9 cellular contexts compared by ENCODE assay signal in the genomic region with DNA sequence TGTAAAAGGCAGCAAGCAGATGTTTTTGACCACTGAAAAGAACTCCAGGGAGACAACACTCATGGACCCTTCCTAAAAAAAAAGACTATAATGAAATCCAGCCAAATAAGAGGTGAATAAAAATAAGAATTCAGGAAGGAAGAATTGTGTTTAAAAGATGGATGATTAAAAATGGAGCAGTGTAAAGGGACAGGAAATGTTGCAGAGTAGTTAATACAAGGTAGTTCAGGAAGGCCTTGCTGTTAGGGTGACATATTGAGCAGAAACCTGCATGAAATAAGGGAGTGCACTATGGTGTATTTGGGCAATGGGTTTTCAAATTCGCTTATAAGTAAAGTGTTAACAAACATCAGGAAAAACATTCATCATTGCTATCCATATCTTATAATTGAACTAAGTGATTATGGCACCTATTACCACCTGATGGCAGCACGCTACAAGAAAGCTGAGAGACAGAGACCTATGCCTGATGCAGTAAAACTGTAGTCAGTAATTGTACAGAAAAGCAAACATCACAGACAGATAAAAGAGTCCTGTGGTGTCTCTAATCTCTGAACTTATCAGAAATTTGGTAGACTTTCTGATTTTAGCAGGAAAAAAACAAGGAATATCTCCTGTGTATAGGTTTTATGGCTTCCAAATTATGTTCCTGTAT. TPM values are rescaled to one million over a fixed set of nuclear protein-coding genes. Genes with fewer than 3 reads are reported as not detected.
DNase-seq lines count a peak whose midpoint lies in the region; ATAC-seq, FAIRE-seq and TF ChIP-seq lines count a peak whose summit lies in the region.
"Had no signal": no experiment of that assay in that cellular context is flagged by ENCODE, and none has a peak within 500 bp of the region (broad histone marks: within the 10 kb centered on the region; RNA-seq: fewer than 3 reads in every experiment).

No MANE protein-coding gene starts in this region.

- H3K36me3 Mint-ChIP-seq in naive thymus-derived CD4-positive, alpha-beta T cell: no peaks in the 10 kb centered on the region

- DNase-seq in SIG-M5 treated with dmso at 0.1 percent for 504 hours (lab: John Stamatoyannopoulos, UW; ENCODE audit: unreplicated experiment) (peak; percentile 50), SIG-M5 (lab: John Stamatoyannopoulos, UW) (no peak), H54 (ENCODE audit: insufficient read length, low spot score) (no peak), NAMALWA (ENCODE audit: low spot score) (peak; percentile 73), SJCRH30 (peak; percentile 33 to 63), dermis microvascular lymphatic vessel endothelial cell (ENCODE audit: low read depth in 2 of 2) (peak; percentile 43 to 64)
- DNase-seq in naive thymus-derived CD4-positive, alpha-beta T cell: peak in 7 of 9 donors; percentile 16 to 53 (median 38)

- H3K27ac Mint-ChIP-seq in naive thymus-derived CD4-positive, alpha-beta T cell: no peak overlapping the region

- H3K36me3 ChIP-seq in SJCRH30: no peaks in the 10 kb centered on the region
- H3K36me3 ChIP-seq in naive thymus-derived CD4-positive, alpha-beta T cell (ENCODE audit: control insufficient read depth in 2 of 3, insufficient read depth in 3 of 3, low read length in 3 of 3): no peaks in the 10 kb centered on the region
- H3K36me3 ChIP-seq: BLaER1 had no signal

- TF ChIP-seq POLR2A in H54 (IDR thresholded peaks at IDR 0.05; ENCODE audit: low read depth, low read length): no peak

- no peaks in the 10 kb centered on the region for H3K9me3 ChIP-seq in SJCRH30 (replicated peaks)
- no peaks in the 10 kb centered on the region for H3K9me3 ChIP-seq in naive thymus-derived CD4-positive, alpha-beta T cell (ENCODE audit: control insufficient read depth in 2 of 3, low read length in 3 of 3)
- H3K9me3 ChIP-seq: BLaER1 had no signal

- POLR2A ChIA-PET in naive thymus-derived CD4-positive, alpha-beta T cell (lab: Charles Lee): no interaction called here

- intact Hi-C loops in naive thymus-derived CD4-positive, alpha-beta T cell (cut with micrococcal nuclease): loop anchor here (1.0 to 10.0 kb wide), 11 partner anchors 46 to 1986 kb away; a partner anchor contains a TSS

- CTCF ChIA-PET in naive thymus-derived CD4-positive, alpha-beta T cell (lab: Charles Lee): no interaction called here

- peaks cover 0 to 13% (median 5%) of the 10 kb centered on the region in 7 donors for H3K4me1 Mint-ChIP-seq in naive thymus-derived CD4-positive, alpha-beta T cell

- peak; percentile 95 for ATAC-seq in naive thymus-derived CD4-positive, alpha-beta T cell
- no peak for ATAC-seq in GM19328 (IDR thresholded peaks at IDR 0.05; ENCODE audit: unreplicated experiment)

- H3K27me3 ChIP-seq in SJCRH30: no peaks in the 10 kb centered on the region
- H3K27me3 ChIP-seq in naive thymus-derived CD4-positive, alpha-beta T cell (ENCODE audit: control insufficient read depth in 2 of 2, insufficient read depth in 2 of 2, low read length in 2 of 2): no peaks in the 10 kb centered on the region
- H3K27me3 ChIP-seq: BLaER1 had no signal

- peak; percentile 97 for FAIRE-seq in H54 (lab: Jason Lieb, UNC)

- peaks cover 6% of the 10 kb centered on the region; the same call in 1 of the 2 replicates for H3K4me1 ChIP-seq in SJCRH30
- no peaks in the 10 kb centered on the region for H3K4me1 ChIP-seq in naive thymus-derived CD4-positive, alpha-beta T cell (ENCODE audit: control insufficient read depth in 2 of 2, insufficient read depth in 2 of 2, low read length in 2 of 2)

- H3K4me3 ChIP-seq in SJCRH30: no peak overlapping the region
- no peak overlapping the region for H3K4me3 ChIP-seq in naive thymus-derived CD4-positive, alpha-beta T cell (ENCODE audit: low read length)
- H3K4me3 ChIP-seq: BLaER1 had no signal

- no peaks in the 10 kb centered on the region for H3K9me3 Mint-ChIP-seq in naive thymus-derived CD4-positive, alpha-beta T cell

- H3K27me3 Mint-ChIP-seq in naive thymus-derived CD4-positive, alpha-beta T cell: peaks cover 0 to 32% (median 9%) of the 10 kb centered on the region in 5 donors

- H3K27ac ChIP-seq in SJCRH30: no peak overlapping the region
- no peak overlapping the region for H3K27ac ChIP-seq in naive thymus-derived CD4-positive, alpha-beta T cell (ENCODE audit: low read depth, low read length)
- H3K27ac ChIP-seq: BLaER1 had no signal

- H3K4me3 Mint-ChIP-seq in naive thymus-derived CD4-positive, alpha-beta T cell: no peak overlapping the region

RNA-seq across cellular contexts. Expression of a gene that starts 5.8 kb away (rescaled TPM):
- total RNA-seq in SJCRH30 (2014; rRNA removed; shearing (Covaris generic)): 25.2 and 28.1 TPM in 2 replicates
- 12.9 and 13.5 TPM in 2 replicates for total RNA-seq in dermis microvascular lymphatic vessel endothelial cell
- total RNA-seq in naive thymus-derived CD4-positive, alpha-beta T cell: 10 to 100 TPM; 15.4 to 28.2 (median 20.8) TPM
- 10 to 100 TPM; 14.7 to 23.2 TPM for polyA plus RNA-seq in naive thymus-derived CD4-positive, alpha-beta T cell

RNA-seq across cellular contexts. Expression of a gene that starts 6.6 kb away (rescaled TPM):
- total RNA-seq in SJCRH30 (2014; rRNA removed; shearing (Covaris generic)): 63.3 and 64.3 TPM in 2 replicates
- 41.1 and 51.2 TPM in 2 replicates for total RNA-seq in dermis microvascular lymphatic vessel endothelial cell
- 10 to 100 TPM; 51.9 to 72.3 (median 67.0) TPM for total RNA-seq in naive thymus-derived CD4-positive, alpha-beta T cell
- polyA plus RNA-seq in naive thymus-derived CD4-positive, alpha-beta T cell: 10 to 100 TPM; 43.3 to 44.1 TPM

RNA-seq across cellular contexts. Expression of a gene that starts 48.3 kb away (rescaled TPM):
- total RNA-seq in SJCRH30 (2014; rRNA removed; shearing (Covaris generic)): 0.16 TPM in 1 of 2 replicates, not detected in the other
- total RNA-seq in dermis microvascular lymphatic vessel endothelial cell: not detected in 2 replicates
- total RNA-seq in naive thymus-derived CD4-positive, alpha-beta T cell: not detected
- polyA plus RNA-seq in naive thymus-derived CD4-positive, alpha-beta T cell: not detected

Comparison
In these comparisons a context has a peak if more than half of its experiments do, and no peak if none do; other contexts are left out.
1. DNase-seq: peak in SIG-M5 treated with dmso at 0.1 percent for 504 hours (single experiment), NAMALWA (single experiment), SJCRH30 (2 of 2), dermis microvascular lymphatic vessel endothelial cell (2 of 2) and naive thymus-derived CD4-positive, alpha-beta T cell (7 of 9); none in SIG-M5 (single experiment) and H54 (single experiment).